In the genomic region with DNA sequence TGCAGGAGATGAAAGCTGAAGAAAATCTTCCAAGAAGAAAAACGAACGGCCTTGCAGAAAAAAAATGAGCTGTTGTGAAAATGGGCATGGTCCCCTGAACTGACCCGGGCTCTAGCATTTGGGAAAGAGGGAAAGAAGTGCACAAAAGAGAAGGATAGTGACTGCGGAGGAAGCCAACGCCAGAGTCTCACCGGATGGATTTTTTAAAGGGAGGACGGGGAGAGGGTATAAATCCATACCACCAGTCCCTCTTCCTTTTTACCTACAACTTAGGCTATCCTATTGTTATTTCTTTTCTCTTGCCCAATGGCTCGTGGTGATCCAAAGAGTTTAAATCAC, we compare ENCODE assay signal across 8 cellular contexts. TPM values are rescaled to one million over a fixed set of nuclear protein-coding genes. Genes with fewer than 3 reads are reported as not detected.
DNase-seq lines count a peak whose midpoint lies in the region; ATAC-seq and TF ChIP-seq lines count a peak whose summit lies in the region.

No MANE protein-coding gene starts in this region.

- H3K4me1 Mint-ChIP-seq in activated T-cell treated with anti-CD3 and anti-CD28 coated beads, Interleukin-2, amount 50 U/mL, for 72 hours (ENCODE audit: low read depth) = peaks cover 21% of the 10 kb centered on the region

- H3K4me1 ChIP-seq in ascending aorta (peaks cover 0 to 5% of the 10 kb centered on the region in 2 donors), tibial nerve (peaks cover 0 to 22% (median 4%) of the 10 kb centered on the region in 4 donors)

- peak overlapping the region; percentile 92 for H3K27ac Mint-ChIP-seq in activated T-cell treated with anti-CD3 and anti-CD28 coated beads, Interleukin-2, amount 50 U/mL, for 72 hours

- peak overlapping the region; percentile 24 to 35 for H3K27ac ChIP-seq in ascending aorta
- peak overlapping the region in 3 of 4 donors; percentile 73 to 83 (median 75) for H3K27ac ChIP-seq in tibial nerve

- H3K27me3 Mint-ChIP-seq in activated T-cell treated with anti-CD3 and anti-CD28 coated beads, Interleukin-2, amount 50 U/mL, for 72 hours (ENCODE audit: low read depth) = peaks cover 25% of the 10 kb centered on the region

- no peaks in the 10 kb centered on the region for H3K9me3 Mint-ChIP-seq in activated T-cell treated with anti-CD3 and anti-CD28 coated beads, Interleukin-2, amount 50 U/mL, for 72 hours

- H3K36me3 ChIP-seq in ascending aorta (no peaks in the 10 kb centered on the region), tibial nerve (peaks cover 0 to 5% (median 0%) of the 10 kb centered on the region in 3 donors)

- no peak for TF ChIP-seq POLR2A in lower leg skin (IDR thresholded peaks at IDR 0.05)
- TF ChIP-seq POLR2A in tibial nerve (IDR thresholded peaks at IDR 0.05) = no peak

- no peak for DNase-seq in activated T-cell treated with anti-CD3 and anti-CD28 coated beads, Interleukin-2, amount 50 U/mL, for 72 hours
- no peak for DNase-seq in activated T-cell treated with anti-CD3 and anti-CD28 coated beads, Interleukin-2, amount 50 U/mL, for 1 hour
- no peak for DNase-seq in ascending aorta (ENCODE audit: low spot score in 2 of 2)
- no peak for DNase-seq in lower leg skin (ENCODE audit: low spot score in 2 of 2)
- no peak for DNase-seq in tibial nerve (ENCODE audit: low spot score in 2 of 2)
- no peak for DNase-seq in NCI-H1436 (lab: John Stamatoyannopoulos, UW)
- no peak for DNase-seq in NCI-H1105 (lab: John Stamatoyannopoulos, UW)
- no peak for DNase-seq in NCI-H2196 treated with DMSO at 0.1 percent for 48 hours (lab: John Stamatoyannopoulos, UW; ENCODE audit: unreplicated experiment)

- ATAC-seq in activated T-cell treated with anti-CD3 and anti-CD28 coated beads, Interleukin-2, amount 50 U/mL, for 72 hours (replicated peaks in 1 of 2) = no peak

- TF ChIP-seq CTCF in ascending aorta (IDR thresholded peaks at IDR 0.05) = no peak
- no peak for TF ChIP-seq CTCF in lower leg skin (IDR thresholded peaks at IDR 0.05)
- no peak for TF ChIP-seq CTCF in tibial nerve (IDR thresholded peaks at IDR 0.05)

- WGBS in lower leg skin, 2 donors = 8% methylated on average over 8 of the region's 8 CpGs
- 2 to 7% methylated on average over 8 of the region's 8 CpGs for WGBS in tibial nerve, 2 donors

- intact Hi-C loops in ascending aorta (cut with DNase I) = no loop called here
- intact Hi-C loops in lower leg skin (cut with DNase I; ENCODE audit: low total_unique reads) = no loop called here

- H3K36me3 Mint-ChIP-seq in activated T-cell treated with anti-CD3 and anti-CD28 coated beads, Interleukin-2, amount 50 U/mL, for 72 hours (ENCODE audit: insufficient read depth in 2 of 2) = peaks cover 0 to 4% of the 10 kb centered on the region in 2 donors

- H3K27me3 ChIP-seq in ascending aorta = no peaks in the 10 kb centered on the region
- H3K27me3 ChIP-seq in tibial nerve = no peaks in the 10 kb centered on the region

- H3K4me3 ChIP-seq in ascending aorta = peak overlapping the region; percentile 58 to 67
- peak overlapping the region; percentile 76 for H3K4me3 ChIP-seq in lower leg skin (ENCODE audit: low read depth, poor library complexity, severe bottlenecking)
- H3K4me3 ChIP-seq in tibial nerve = peak overlapping the region; percentile 54 to 81 (median 72)

- no peak for TF ChIP-seq EP300 in tibial nerve (IDR thresholded peaks at IDR 0.05)

- peak overlapping the region; percentile 94 to 98 for H3K4me3 Mint-ChIP-seq in activated T-cell treated with anti-CD3 and anti-CD28 coated beads, Interleukin-2, amount 50 U/mL, for 72 hours

- no peaks in the 10 kb centered on the region for H3K9me3 ChIP-seq in ascending aorta
- H3K9me3 ChIP-seq in tibial nerve = no peaks in the 10 kb centered on the region

RNA-seq across cellular contexts. Expression of gene WDR35, which starts 0.6 kb away (rescaled TPM):
- 1 to 10 TPM; 4.7 to 6.4 TPM for total RNA-seq in activated T-cell treated with anti-CD3 and anti-CD28 coated beads, Interleukin-2, amount 50 U/mL, for 72 hours
- total RNA-seq in ascending aorta = 2.1 TPM
- total RNA-seq in lower leg skin = 1 to 10 TPM; 2.5 to 6.8 (median 4.4) TPM
- 10 to 100 TPM; 16.3 to 24.3 (median 21.2) TPM for total RNA-seq in tibial nerve

RNA-seq across cellular contexts. Expression of gene MATN3, which starts 23.2 kb away (rescaled TPM):
- not detected for total RNA-seq in activated T-cell treated with anti-CD3 and anti-CD28 coated beads, Interleukin-2, amount 50 U/mL, for 72 hours
- total RNA-seq in ascending aorta (0.64 TPM), lower leg skin (1 to 10 TPM in 1 of 4 donors, under 1 TPM in 3; 0.11 to 1.5 (median 0.60) TPM), tibial nerve (10 to 100 TPM; 11.4 to 35.2 (median 29.8) TPM)
